ENCODE assay signal across 1 cellular context in genomic region chr12:26572131-26572530, GRCh38.
TF ChIP-seq lines count a peak whose summit lies in the region.

No MANE protein-coding gene starts in this region.

TF ChIP-seq in HepG2, 621 proteins besides CTCF, POLR2A, EP300 and RAD21 (continued from another document):
- no peak for TF ChIP-seq ZNF790 (CRISPR knock-in tag; IDR thresholded peaks at IDR 0.05; ENCODE audit: borderline replicate concordance)
